In genomic region chr15:95440712-95441111, GRCh38 we compare ENCODE assay signal across 29 cellular contexts.
DNase-seq lines count a peak whose midpoint lies in the region; ATAC-seq and TF ChIP-seq lines count a peak whose summit lies in the region.
"Had no signal": no experiment of that assay in that cellular context is flagged by ENCODE, and none has a peak within 500 bp of the region (broad histone marks: within the 10 kb centered on the region; RNA-seq: fewer than 3 reads in every experiment).

No MANE protein-coding gene starts in this region.

- TF ChIP-seq POLR2A in heart left ventricle (IDR thresholded peaks at IDR 0.05): no peak

- WGBS in heart left ventricle, 4 donors: 46 to 56% (median 47%) methylated on average over 6 of the region's 6 CpGs

- H3K27me3 ChIP-seq in heart left ventricle: no peaks in the 10 kb centered on the region
- H3K27me3 ChIP-seq in upper lobe of right lung: no peaks in the 10 kb centered on the region

- TF ChIP-seq CTCF in heart left ventricle (IDR thresholded peaks at IDR 0.05) (no peak), upper lobe of right lung (IDR thresholded peaks at IDR 0.05) (no peak), progenitor cell of endocrine pancreas (IDR thresholded peaks at IDR 0.05; ENCODE audit: unreplicated experiment) (no peak)

- ATAC-seq in heart left ventricle (peak in 2 of 4 donors; percentile 50 to 65), left cardiac atrium (peak; percentile 14 to 34), sciatic nerve (peak; percentile 77), upper lobe of right lung (peak; percentile 37), GM21717 (IDR thresholded peaks at IDR 0.05; ENCODE audit: unreplicated experiment) (no peak)
- ATAC-seq: PC-3 had no signal

- H3K27me3 Mint-ChIP-seq in progenitor cell of endocrine pancreas: peaks cover 8% of the 10 kb centered on the region
- H3K27me3 Mint-ChIP-seq: CD4-positive, alpha-beta T cell had no signal

- intact Hi-C loops in heart left ventricle (cut with DNase I): no loop called here
- intact Hi-C loops in cardiac septum (cut with DNase I): no loop called here
- intact Hi-C loops in left cardiac atrium (cut with DNase I): no loop called here
- intact Hi-C loops in sciatic nerve (cut with DNase I): no loop called here
- intact Hi-C loops in upper lobe of right lung (cut with DNase I): no loop called here

- peaks cover 4% of the 10 kb centered on the region for H3K9me3 Mint-ChIP-seq in progenitor cell of endocrine pancreas (ENCODE audit: low read depth)

- H3K27ac ChIP-seq in heart left ventricle (peak overlapping the region in 9 of 12 donors; percentile 7 to 70 (median 55)), upper lobe of right lung (no peak overlapping the region)
- H3K27ac ChIP-seq: dorsolateral prefrontal cortex, GM23248 had no signal

- no peaks in the 10 kb centered on the region for H3K4me1 Mint-ChIP-seq in progenitor cell of endocrine pancreas (ENCODE audit: low read depth)

- DNase-seq in heart left ventricle (peak; percentile 42 to 56 (median 46)), cardiac septum (ENCODE audit: low spot score) (no peak), left cardiac atrium (peak; percentile 32), sciatic nerve (ENCODE audit: low spot score) (peak; percentile 75), upper lobe of right lung (no peak), progenitor cell of endocrine pancreas (ENCODE audit: low spot score, unreplicated experiment) (no peak), DMS79 treated with DMSO at 0.1 percent for 48 hours (lab: John Stamatoyannopoulos, UW) (no peak)
- DNase-seq: 8988T; activated CD4-positive, alpha-beta T cell treated with anti-CD3 and anti-CD28 coated beads, Interleukin-2, amount 10 ng/mL, durations not matched to agents 24 days and 14 days; activated gamma-delta T cell; activated naive CD8-positive, alpha-beta T cell treated with anti-CD3 and anti-CD28 coated beads, Interleukin-2, amount 10 ng/mL, durations not matched to agents 7 days and 5 days; activated T-cell treated with anti-CD3 and anti-CD28 coated beads, Interleukin-2, amount 50 U/mL, for 1 hour; AML-193; CD4-positive, alpha-beta T cell; central memory CD4-positive, alpha-beta T cell; dorsolateral prefrontal cortex; GM23248; mesendoderm; NCI-H1092 treated with DMSO at 0.1 percent for 48 hours; NCI-H1930; NCI-H524 treated with DMSO at 0.1 percent for 48 hours; NK-92 treated with Interleukin-12 subunit alpha and Interleukin-12 subunit beta, amount 100 ng/mL, for 24 hours; PC-3; stimulated activated CD4-positive, alpha-beta T cell treated with anti-CD3 and anti-CD28 coated beads, Interleukin-2, amount 100 ng/mL, for 24 hours; substantia nigra; SW 1271; T1000 had no signal

- no peaks in the 10 kb centered on the region for H3K36me3 Mint-ChIP-seq in progenitor cell of endocrine pancreas (ENCODE audit: insufficient read depth)

- H3K27ac Mint-ChIP-seq in progenitor cell of endocrine pancreas: no peak overlapping the region
- H3K27ac Mint-ChIP-seq: activated CD4-positive, alpha-beta T cell treated with anti-CD3 and anti-CD28 coated beads, Interleukin-2, amount 10 ng/mL, durations not matched to agents 24 days and 14 days; activated naive CD8-positive, alpha-beta T cell treated with anti-CD3 and anti-CD28 coated beads, Interleukin-2, amount 10 ng/mL, durations not matched to agents 7 days and 5 days; CD4-positive, alpha-beta T cell had no signal

- H3K4me3 ChIP-seq in heart left ventricle (no peak overlapping the region), upper lobe of right lung (no peak overlapping the region)
- H3K4me3 ChIP-seq: dorsolateral prefrontal cortex, GM23248, skin epidermis had no signal

- no peak overlapping the region for H3K4me3 Mint-ChIP-seq in progenitor cell of endocrine pancreas (ENCODE audit: low read depth)
- H3K4me3 Mint-ChIP-seq: activated CD4-positive, alpha-beta T cell treated with anti-CD3 and anti-CD28 coated beads, Interleukin-2, amount 10 ng/mL, durations not matched to agents 24 days and 14 days; activated naive CD8-positive, alpha-beta T cell treated with anti-CD3 and anti-CD28 coated beads, Interleukin-2, amount 10 ng/mL, durations not matched to agents 7 days and 5 days; CD4-positive, alpha-beta T cell had no signal

- H3K36me3 ChIP-seq in heart left ventricle (no peaks in the 10 kb centered on the region), upper lobe of right lung (no peaks in the 10 kb centered on the region)

- no peaks in the 10 kb centered on the region for H3K9me3 ChIP-seq in heart left ventricle
- H3K9me3 ChIP-seq in upper lobe of right lung: no peaks in the 10 kb centered on the region

- H3K4me1 ChIP-seq in heart left ventricle (peaks cover 0 to 14% (median 0%) of the 10 kb centered on the region in 12 donors), upper lobe of right lung (no peaks in the 10 kb centered on the region)

Comparison
In these comparisons a context has a peak if more than half of its experiments do, and no peak if none do; other contexts are left out.
1. DNase-seq: peak in heart left ventricle (5 of 5), left cardiac atrium (single experiment) and sciatic nerve (single experiment); none in cardiac septum (single experiment), upper lobe of right lung (single experiment), progenitor cell of endocrine pancreas (single experiment) and DMS79 treated with DMSO at 0.1 percent for 48 hours (single experiment).